In genomic region chr1:41920658-41921057, GRCh38 we compare ENCODE assay signal across 1 cellular context.
TF ChIP-seq lines count a peak whose summit lies in the region.

No MANE protein-coding gene starts in this region.

TF ChIP-seq in HCT116, 20 proteins besides CTCF, POLR2A, EP300 and RAD21 (continued from another document):
- TF ChIP-seq REST (IDR thresholded peaks at IDR 0.05; ENCODE audit: low read depth) (no peak), JUND (IDR thresholded peaks at IDR 0.05) (peak; percentile 74)
